8 cellular contexts compared by ENCODE assay signal in genomic region chr10:95907454-95908253, GRCh38. TPM values are rescaled to one million over a fixed set of nuclear protein-coding genes. Genes with fewer than 3 reads are reported as not detected.
DNase-seq lines count a peak whose midpoint lies in the region; ATAC-seq, FAIRE-seq and TF ChIP-seq lines count a peak whose summit lies in the region.

TSS of gene CC2D2B (plus strand) at chr10:95907975. CDS start at chr10:95911324, 3,349 bp downstream.

- H3K4me3 ChIP-seq in pancreas (peak within 1 kb of the TSS; percentile 39 to 74 (median 68)), transverse colon (peak within 1 kb of the TSS; percentile 55 to 81 (median 70))

- ATAC-seq in SK-N-SH treated with all-trans-retinoic acid at 6 μM for 48 hours (peak; percentile 96), Right ventricle myocardium superior (ENCODE audit: poor library complexity) (peak; percentile 98), pancreas (peak; percentile 94 to 98 (median 96))
- ATAC-seq in activated naive CD8-positive, alpha-beta T cell treated with anti-CD3 and anti-CD28 coated beads, Interleukin-2, amount 10 ng/mL, durations not matched to agents 7 days and 5 days (ENCODE audit: low read depth) = peak; percentile 88

- FAIRE-seq in H54 (lab: Jason Lieb, UNC) (no peak), pancreas (lab: Jason Lieb, UNC) (no peak)

- H3K27me3 Mint-ChIP-seq in activated naive CD8-positive, alpha-beta T cell treated with anti-CD3 and anti-CD28 coated beads, Interleukin-2, amount 10 ng/mL, durations not matched to agents 7 days and 5 days = peaks cover 12% of the 10 kb centered on the region

- no peaks in the 10 kb centered on the region for H3K9me3 Mint-ChIP-seq in activated naive CD8-positive, alpha-beta T cell treated with anti-CD3 and anti-CD28 coated beads, Interleukin-2, amount 10 ng/mL, durations not matched to agents 7 days and 5 days

- TF ChIP-seq CTCF in pancreas (IDR thresholded peaks at IDR 0.05) (no peak), transverse colon (IDR thresholded peaks at IDR 0.05) (no peak)

- H3K27ac Mint-ChIP-seq in activated naive CD8-positive, alpha-beta T cell treated with anti-CD3 and anti-CD28 coated beads, Interleukin-2, amount 10 ng/mL, durations not matched to agents 7 days and 5 days = peak within 1 kb of the TSS; percentile 84

- in situ Hi-C loops in transverse colon (cut with MboI; ENCODE audit: low pct_ligation_motif_present in 1 of 4, low pct_unique_long_range_greater_than_20kb in 1 of 4, low sequenced_read_pairs in 3 of 4) = no loop called here

- peaks cover 4% of the 10 kb centered on the region for H3K36me3 Mint-ChIP-seq in activated naive CD8-positive, alpha-beta T cell treated with anti-CD3 and anti-CD28 coated beads, Interleukin-2, amount 10 ng/mL, durations not matched to agents 7 days and 5 days

- H3K27me3 ChIP-seq in pancreas (no peaks in the 10 kb centered on the region), transverse colon (no peaks in the 10 kb centered on the region)

- WGBS in pancreas, 2 donors = 0% methylated on average over 59 to 69 of the region's 69 CpGs
- 0% methylated on average over 54 of the region's 69 CpGs; no CpG with 5 or more reads in 1 of the 2 donors for WGBS in transverse colon (ENCODE audit: low coverage in 1 of 2), 2 donors

- H3K27ac ChIP-seq in pancreas (peak within 1 kb of the TSS; percentile 71 to 75 (median 74)), transverse colon (peak within 1 kb of the TSS; percentile 89 to 93 (median 92))

- POLR2A ChIA-PET in activated naive CD8-positive, alpha-beta T cell treated with anti-CD3 and anti-CD28 coated beads, Interleukin-2, amount 10 ng/mL, durations not matched to agents 7 days and 5 days (lab: Charles Lee) = interaction anchor here (0.5 kb wide), 1 partner anchor 154 kb away, joined by 3 read pairs; no protein-coding TSS in a partner anchor

- TF ChIP-seq POLR2A in H54 (IDR thresholded peaks at IDR 0.05; ENCODE audit: low read depth, low read length) = peak; percentile 55
- TF ChIP-seq POLR2A in transverse colon (IDR thresholded peaks at IDR 0.05) = no peak

- H3K36me3 ChIP-seq in pancreas (no peaks in the 10 kb centered on the region), transverse colon (no peaks in the 10 kb centered on the region)

- H3K4me1 ChIP-seq in pancreas (peaks cover 0 to 3% (median 0%) of the 10 kb centered on the region in 3 donors), transverse colon (peaks cover 0 to 11% (median 7%) of the 10 kb centered on the region in 4 donors)

- no peaks in the 10 kb centered on the region for H3K9me3 ChIP-seq in pancreas
- H3K9me3 ChIP-seq in transverse colon = no peaks in the 10 kb centered on the region

- no peak for TF ChIP-seq EP300 in transverse colon (IDR thresholded peaks at IDR 0.05; ENCODE audit: low read depth)

- DNase-seq in GM04504 (ENCODE audit: low read depth) (peak; percentile 55), H54 (ENCODE audit: insufficient read length, low spot score) (peak; percentile 86), LoVo (ENCODE audit: low spot score) (peak; percentile 83), Right ventricle myocardium superior (peak; percentile 91), pancreas (peak; percentile 73 to 92 (median 83)), transverse colon (peak; percentile 82)
- DNase-seq in activated naive CD8-positive, alpha-beta T cell treated with anti-CD3 and anti-CD28 coated beads, Interleukin-2, amount 10 ng/mL, durations not matched to agents 7 days and 5 days = peak; percentile 80

- peak within 1 kb of the TSS; percentile 88 for H3K4me3 Mint-ChIP-seq in activated naive CD8-positive, alpha-beta T cell treated with anti-CD3 and anti-CD28 coated beads, Interleukin-2, amount 10 ng/mL, durations not matched to agents 7 days and 5 days

- peaks cover 10% of the 10 kb centered on the region for H3K4me1 Mint-ChIP-seq in activated naive CD8-positive, alpha-beta T cell treated with anti-CD3 and anti-CD28 coated beads, Interleukin-2, amount 10 ng/mL, durations not matched to agents 7 days and 5 days

- intact Hi-C loops in Right ventricle myocardium superior (cut with DNase I) = no loop called here
- intact Hi-C loops in pancreas (cut with DNase I) = no loop called here
- intact Hi-C loops in transverse colon (cut with DNase I; ENCODE audit: low total_unique reads) = no loop called here

TF ChIP-seq in SK-N-SH treated with all-trans-retinoic acid at 6 μM for 48 hours, 23 proteins besides CTCF, POLR2A, EP300 and RAD21:
- TF ChIP-seq ISL1 (CRISPR knock-in tag; IDR thresholded peaks at IDR 0.05) (no peak), ZNF565 (CRISPR knock-in tag; conservative IDR thresholded peaks at IDR 0.05; ENCODE audit: low read depth) (no peak), ESRRG (CRISPR knock-in tag; IDR thresholded peaks at IDR 0.05) (no peak), TSHZ2 (CRISPR knock-in tag; IDR thresholded peaks at IDR 0.05) (no peak), BACH2 (CRISPR knock-in tag; IDR thresholded peaks at IDR 0.05; ENCODE audit: borderline replicate concordance) (no peak), CSRNP3 (CRISPR knock-in tag; IDR thresholded peaks at IDR 0.05) (no peak), OSR1 (CRISPR knock-in tag; IDR thresholded peaks at IDR 0.05) (no peak), ZNF70 (CRISPR knock-in tag; IDR thresholded peaks at IDR 0.05) (no peak), CSDC2 (CRISPR knock-in tag; IDR thresholded peaks at IDR 0.05) (no peak), PPARA (CRISPR knock-in tag; IDR thresholded peaks at IDR 0.05; ENCODE audit: borderline replicate concordance) (no peak), PATZ1 (CRISPR knock-in tag; IDR thresholded peaks at IDR 0.05; ENCODE audit: borderline replicate concordance) (no peak)

RNA-seq across cellular contexts. Expression of gene CC2D2B, which starts in this region (rescaled TPM):
- total RNA-seq in activated naive CD8-positive, alpha-beta T cell treated with anti-CD3 and anti-CD28 coated beads, Interleukin-2, amount 10 ng/mL, durations not matched to agents 7 days and 5 days = under 1 TPM in 1 of 2 experiments, not detected in 1; 0.48 TPM
- total RNA-seq in Right ventricle myocardium superior (0.13 TPM), pancreas (under 1 TPM in 4 of 6 donors, not detected in 2; 0.09 to 0.55 (median 0.35) TPM), transverse colon (1 to 10 TPM in 2 of 4 donors, under 1 TPM in 1, not detected in 1; 0.96 to 1.6 (median 1.1) TPM)
- under 1 TPM; 0.38 to 0.47 TPM for polyA plus RNA-seq in pancreas

Comparison
In these comparisons a context has a peak if more than half of its experiments do, and no peak if none do; other contexts are left out.
1. Peak in every context shown above with its lines: DNase-seq, ATAC-seq, H3K4me3 ChIP-seq and H3K27ac ChIP-seq.
2. Peak in DNase-seq and ATAC-seq in activated naive CD8-positive, alpha-beta T cell treated with anti-CD3 and anti-CD28 coated beads, Interleukin-2, amount 10 ng/mL, durations not matched to agents 7 days and 5 days; RNA of the gene not detected or under 1 TPM.
3. Peak in DNase-seq and ATAC-seq in Right ventricle myocardium superior; RNA of the gene not detected or under 1 TPM.
4. Peak in DNase-seq, ATAC-seq, H3K4me3 ChIP-seq and H3K27ac ChIP-seq in pancreas; RNA of the gene not detected or under 1 TPM.